ENCODE assay signal across 8 cellular contexts in genomic region chr10:16545126-16545736, GRCh38.
DNase-seq lines count a peak whose midpoint lies in the region; ATAC-seq and TF ChIP-seq lines count a peak whose summit lies in the region.

No MANE protein-coding gene starts in this region.

- peak; percentile 61 for TF ChIP-seq CTCF in DND-41 (IDR thresholded peaks at IDR 0.05; ENCODE audit: borderline replicate concordance, extremely low read depth, low read length, poor library complexity, severe bottlenecking)

- no peak overlapping the region for H3K4me2 ChIP-seq in DND-41 (ENCODE audit: insufficient read depth, low read length)

- H3K36me3 ChIP-seq in DND-41 (ENCODE audit: insufficient read depth, low read length): no peaks in the 10 kb centered on the region
- no peaks in the 10 kb centered on the region for H3K36me3 ChIP-seq in adipocyte (ENCODE audit: control insufficient read depth, insufficient read depth, low read length, severe bottlenecking)

- no peak overlapping the region for H3K27ac ChIP-seq in DND-41 (ENCODE audit: low read length)

- ATAC-seq in DND-41 (ENCODE audit: insufficient read depth, low read depth) (peak; percentile 42; the same call in 1 of the 3 replicates), GM19468 (IDR thresholded peaks at IDR 0.05; ENCODE audit: extremely low read depth, unreplicated experiment) (peak; percentile 63), HG03095 (IDR thresholded peaks at IDR 0.05; ENCODE audit: unreplicated experiment) (no peak), GM21381 (IDR thresholded peaks at IDR 0.05; ENCODE audit: unreplicated experiment) (no peak)

- H3K9me3 ChIP-seq in DND-41 (ENCODE audit: insufficient read depth, low read length, severe bottlenecking) (no peaks in the 10 kb centered on the region), adipocyte (ENCODE audit: control insufficient read depth, low read length) (no peaks in the 10 kb centered on the region)

- no peak overlapping the region for H3K4me3 ChIP-seq in DND-41 (ENCODE audit: low read depth in 1 of 2, low read length in 2 of 2)
- no peak overlapping the region for H3K4me3 ChIP-seq in adipocyte (ENCODE audit: low read length)

- H3K9ac ChIP-seq in DND-41 (ENCODE audit: low read depth, low read length) (no peak overlapping the region), adipocyte (ENCODE audit: low read length) (no peak overlapping the region)

- H4K20me1 ChIP-seq in DND-41 (ENCODE audit: insufficient read depth, low read length): no peaks in the 10 kb centered on the region

- H3K4me1 ChIP-seq in DND-41 (ENCODE audit: insufficient read depth, low read length) (no peaks in the 10 kb centered on the region), adipocyte (ENCODE audit: control insufficient read depth, insufficient read depth, low read length) (no peaks in the 10 kb centered on the region)

- H2AFZ ChIP-seq in DND-41 (ENCODE audit: low read depth, low read length): no peak overlapping the region

- H3K79me2 ChIP-seq in DND-41 (ENCODE audit: insufficient read depth, low read length): no peaks in the 10 kb centered on the region

- H3K27me3 ChIP-seq in DND-41 (ENCODE audit: insufficient read depth, low read length, poor library complexity) (no peaks in the 10 kb centered on the region), adipocyte (replicated peaks; ENCODE audit: control insufficient read depth, insufficient read depth, low read length) (peaks cover 21% of the 10 kb centered on the region)

- DNase-seq in DND-41: no peak
- DNase-seq in LoVo (ENCODE audit: low spot score): peak; percentile 19
- DNase-seq in adipocyte (ENCODE audit: low read depth): peak; percentile 63
- DNase-seq in iPS-NIHi7 (ENCODE audit: extremely low spot score): peak; percentile 82
- no peak for DNase-seq in stimulated activated naive CD4-positive, alpha-beta T cell treated with Interleukin-2 at 50 U/mL for 16 hours (lab: John Stamatoyannopoulos, UW)

Comparison
In these comparisons a context has a peak if more than half of its experiments do, and no peak if none do; other contexts are left out.
1. ATAC-seq: peak in DND-41 (single experiment) and GM19468 (single experiment); none in HG03095 (single experiment) and GM21381 (single experiment).
2. DNase-seq: peak in LoVo (single experiment), adipocyte (single experiment) and iPS-NIHi7 (single experiment); none in DND-41 (single experiment) and stimulated activated naive CD4-positive, alpha-beta T cell treated with Interleukin-2 at 50 U/mL for 16 hours (single experiment).